ENCODE assay signal across 1 cellular context in genomic region chrX:49163555-49164419, GRCh38.
TF ChIP-seq lines count a peak whose summit lies in the region.

No MANE protein-coding gene starts in this region.

TF ChIP-seq in HEK293, 187 proteins besides CTCF, POLR2A, EP300 and RAD21 (continued from another document and continues in another):
- TF ChIP-seq ZNF394 (tag by site-specific recombination; IDR thresholded peaks at IDR 0.05; ENCODE audit: borderline replicate concordance) (peak; percentile 57), ZBTB21 (tag by site-specific recombination; IDR thresholded peaks at IDR 0.05) (no peak), SP2 (tag by site-specific recombination; IDR thresholded peaks at IDR 0.05) (peak; percentile 89), ZNF544 (tag by site-specific recombination; IDR thresholded peaks at IDR 0.05) (no peak), BCL11A (tag by site-specific recombination; IDR thresholded peaks at IDR 0.05; ENCODE audit: low read depth) (peak; percentile 90), SP7 (tag by site-specific recombination; IDR thresholded peaks at IDR 0.05) (peak; percentile 68), ZNF214 (tag by site-specific recombination; IDR thresholded peaks at IDR 0.05; ENCODE audit: borderline replicate concordance) (no peak), ZNF2 (tag by site-specific recombination; IDR thresholded peaks at IDR 0.05) (no peak), ZBTB44 (tag by site-specific recombination; IDR thresholded peaks at IDR 0.05) (no peak), ZNF16 (tag by site-specific recombination; IDR thresholded peaks at IDR 0.05; ENCODE audit: low read depth) (peak; percentile 59; the same call in 1 of the 2 replicates), PATZ1 (tag by site-specific recombination; IDR thresholded peaks at IDR 0.05) (peak; percentile 99), ZBTB20 (tag by site-specific recombination; IDR thresholded peaks at IDR 0.05) (peak; percentile 19; the same call in 1 of the 2 replicates), PRDM10 (tag by site-specific recombination; IDR thresholded peaks at IDR 0.05) (peak; percentile 100), ZNF114 (tag by site-specific recombination; IDR thresholded peaks at IDR 0.05) (no peak), ZNF19 (tag by site-specific recombination; IDR thresholded peaks at IDR 0.05; ENCODE audit: low read depth) (no peak), KLF9 (tag by site-specific recombination; IDR thresholded peaks at IDR 0.05; ENCODE audit: low read depth) (peak; percentile 80), ZNF692 (tag by site-specific recombination; IDR thresholded peaks at IDR 0.05) (peak; percentile 66), SP3 (tag by site-specific recombination; IDR thresholded peaks at IDR 0.05) (peak; percentile 97), KLF17 (tag by site-specific recombination; IDR thresholded peaks at IDR 0.05) (peak; percentile 58), ZNF707 (tag by site-specific recombination; IDR thresholded peaks at IDR 0.05) (no peak), ZNF654 (tag by site-specific recombination; IDR thresholded peaks at IDR 0.05; ENCODE audit: low read depth) (no peak), KLF16 (tag by site-specific recombination; IDR thresholded peaks at IDR 0.05) (0 out of 2 replicates have a peak, but pooled peaks have one; percentile 24), GLIS2 (tag by site-specific recombination; IDR thresholded peaks at IDR 0.05) (peak; percentile 97), ZNF660 (tag by site-specific recombination; IDR thresholded peaks at IDR 0.05) (peak; percentile 51; the same call in 1 of the 2 replicates), ZNF112 (tag by site-specific recombination; IDR thresholded peaks at IDR 0.05) (no peak), FEZF1 (tag by site-specific recombination; IDR thresholded peaks at IDR 0.05) (no peak), ZNF792 (tag by site-specific recombination; IDR thresholded peaks at IDR 0.05) (no peak), ZNF629 (tag by site-specific recombination; IDR thresholded peaks at IDR 0.05) (peak; percentile 41; the same call in 1 of the 2 replicates), ZNF324 (tag by site-specific recombination; IDR thresholded peaks at IDR 0.05) (peak; percentile 15; the same call in 1 of the 2 replicates), ZBTB10 (tag by site-specific recombination; IDR thresholded peaks at IDR 0.05) (peak; percentile 88), GLIS1 (tag by site-specific recombination; IDR thresholded peaks at IDR 0.05) (peak; percentile 63; the same call in 1 of the 2 replicates), ZNF623 (tag by site-specific recombination; IDR thresholded peaks at IDR 0.05) (no peak), ZNF76 (tag by site-specific recombination; IDR thresholded peaks at IDR 0.05; ENCODE audit: borderline replicate concordance, low read depth) (0 out of 2 replicates have a peak, but pooled peaks have one; percentile 21), ZNF426 (tag by site-specific recombination; IDR thresholded peaks at IDR 0.05) (no peak), ZNF518A (tag by site-specific recombination; conservative IDR thresholded peaks at IDR 0.05; ENCODE audit: low read depth) (no peak), ZNF639 (tag by site-specific recombination; IDR thresholded peaks at IDR 0.05) (peak; percentile 59; the same call in 1 of the 2 replicates), HIC1 (tag by site-specific recombination; IDR thresholded peaks at IDR 0.05) (peak; percentile 75; the same call in 1 of the 2 replicates)
